Comparison of ENCODE assay signal across 2 cellular contexts in genomic region chr17:3678095-3678820, GRCh38.
TF ChIP-seq lines count a peak whose summit lies in the region.

No MANE protein-coding gene starts in this region.

TF ChIP-seq in SK-N-SH treated with all-trans-retinoic acid at 6 μM for 48 hours, 23 proteins besides CTCF, POLR2A, EP300 and RAD21 (continued from another document):
- TF ChIP-seq ZNF70 (CRISPR knock-in tag; IDR thresholded peaks at IDR 0.05) (no peak), ZNF565 (CRISPR knock-in tag; conservative IDR thresholded peaks at IDR 0.05; ENCODE audit: low read depth) (no peak), OSR1 (CRISPR knock-in tag; IDR thresholded peaks at IDR 0.05) (no peak), CREB5 (CRISPR knock-in tag; IDR thresholded peaks at IDR 0.05; ENCODE audit: low read depth) (no peak), ISL1 (CRISPR knock-in tag; IDR thresholded peaks at IDR 0.05) (no peak), GLIS3 (CRISPR knock-in tag; IDR thresholded peaks at IDR 0.05) (no peak), BACH2 (CRISPR knock-in tag; IDR thresholded peaks at IDR 0.05; ENCODE audit: borderline replicate concordance) (no peak), PPARA (CRISPR knock-in tag; IDR thresholded peaks at IDR 0.05; ENCODE audit: borderline replicate concordance) (no peak), ZC3H10 (CRISPR knock-in tag; IDR thresholded peaks at IDR 0.05) (no peak), RARB (CRISPR knock-in tag; IDR thresholded peaks at IDR 0.05) (no peak), ESRRG (CRISPR knock-in tag; IDR thresholded peaks at IDR 0.05) (no peak)
- TF ChIP-seq, protein P1, sequence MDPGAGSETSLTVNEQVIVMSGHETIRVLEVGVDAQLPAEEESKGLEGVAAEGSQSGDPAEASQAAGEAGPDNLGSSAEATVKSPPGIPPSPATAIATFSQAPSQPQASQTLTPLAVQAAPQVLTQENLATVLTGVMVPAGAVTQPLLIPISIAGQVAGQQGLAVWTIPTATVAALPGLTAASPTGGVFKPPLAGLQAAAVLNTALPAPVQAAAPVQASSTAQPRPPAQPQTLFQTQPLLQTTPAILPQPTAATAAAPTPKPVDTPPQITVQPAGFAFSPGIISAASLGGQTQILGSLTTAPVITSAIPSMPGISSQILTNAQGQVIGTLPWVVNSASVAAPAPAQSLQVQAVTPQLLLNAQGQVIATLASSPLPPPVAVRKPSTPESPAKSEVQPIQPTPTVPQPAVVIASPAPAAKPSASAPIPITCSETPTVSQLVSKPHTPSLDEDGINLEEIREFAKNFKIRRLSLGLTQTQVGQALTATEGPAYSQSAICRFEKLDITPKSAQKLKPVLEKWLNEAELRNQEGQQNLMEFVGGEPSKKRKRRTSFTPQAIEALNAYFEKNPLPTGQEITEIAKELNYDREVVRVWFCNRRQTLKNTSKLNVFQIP (CRISPR knock-in tag; IDR thresholded peaks at IDR 0.05; ENCODE audit: borderline replicate concordance, low read depth): no peak
- TF ChIP-seq, protein P2, sequence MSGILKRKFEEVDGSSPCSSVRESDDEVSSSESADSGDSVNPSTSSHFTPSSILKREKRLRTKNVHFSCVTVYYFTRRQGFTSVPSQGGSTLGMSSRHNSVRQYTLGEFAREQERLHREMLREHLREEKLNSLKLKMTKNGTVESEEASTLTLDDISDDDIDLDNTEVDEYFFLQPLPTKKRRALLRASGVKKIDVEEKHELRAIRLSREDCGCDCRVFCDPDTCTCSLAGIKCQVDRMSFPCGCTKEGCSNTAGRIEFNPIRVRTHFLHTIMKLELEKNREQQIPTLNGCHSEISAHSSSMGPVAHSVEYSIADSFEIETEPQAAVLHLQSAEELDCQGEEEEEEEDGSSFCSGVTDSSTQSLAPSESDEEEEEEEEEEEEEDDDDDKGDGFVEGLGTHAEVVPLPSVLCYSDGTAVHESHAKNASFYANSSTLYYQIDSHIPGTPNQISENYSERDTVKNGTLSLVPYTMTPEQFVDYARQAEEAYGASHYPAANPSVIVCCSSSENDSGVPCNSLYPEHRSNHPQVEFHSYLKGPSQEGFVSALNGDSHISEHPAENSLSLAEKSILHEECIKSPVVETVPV (CRISPR knock-in tag; IDR thresholded peaks at IDR 0.05): no peak

TF ChIP-seq in SK-N-SH, 30 proteins besides CTCF, POLR2A, EP300 and RAD21 (continued from another document):
- TF ChIP-seq, protein P3, sequence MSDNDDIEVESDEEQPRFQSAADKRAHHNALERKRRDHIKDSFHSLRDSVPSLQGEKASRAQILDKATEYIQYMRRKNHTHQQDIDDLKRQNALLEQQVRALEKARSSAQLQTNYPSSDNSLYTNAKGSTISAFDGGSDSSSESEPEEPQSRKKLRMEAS (IDR thresholded peaks at IDR 0.05; ENCODE audit: low read depth): no peak
- TF ChIP-seq TAF1 (IDR thresholded peaks at IDR 0.05; ENCODE audit: borderline replicate concordance, low read depth, low read length): no peak
